33 cellular contexts compared by ENCODE assay signal in the genomic region with DNA sequence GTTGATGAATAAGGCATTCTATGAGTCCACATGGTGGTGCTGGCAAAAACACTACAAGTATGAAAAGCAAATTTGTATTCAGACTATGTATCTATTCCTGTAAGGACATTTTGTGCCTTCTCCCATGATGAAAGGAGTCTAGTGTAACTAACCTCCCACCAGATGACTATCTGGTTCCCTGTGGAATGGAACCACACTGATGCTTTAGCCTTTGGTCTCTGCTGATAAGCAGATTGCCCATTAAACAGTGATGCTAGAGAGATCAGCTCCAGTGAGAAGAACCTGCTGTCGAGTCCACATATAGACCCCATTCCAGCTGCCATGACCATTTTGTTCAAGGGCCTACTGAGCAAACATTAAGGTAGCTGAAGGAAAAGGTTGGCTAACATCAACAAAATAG.
"Had no signal": no experiment of that assay in that cellular context is flagged by ENCODE, and none has a peak within 500 bp of the region (broad histone marks: within the 10 kb centered on the region; RNA-seq: fewer than 3 reads in every experiment).

No MANE protein-coding gene starts in this region.

- H3K27me3 Mint-ChIP-seq: activated B cell treated with CpG ODN at 0.5 μM for 24 hours; activated CD4-positive, alpha-beta memory T cell treated with anti-CD3 and anti-CD28 coated beads for 36 hours; activated naive CD4-positive, alpha-beta T cell treated with anti-CD3 and anti-CD28 coated beads, Interleukin-2, amount 10 ng/mL, durations not matched to agents 7 days and 5 days; effector memory CD8-positive, alpha-beta T cell had no signal

- H3K27me3 ChIP-seq: body of pancreas, esophagus muscularis mucosa, foreskin keratinocyte, gastrocnemius medialis, heart left ventricle had no signal

- H3K27ac Mint-ChIP-seq: activated B cell treated with CpG ODN at 0.5 μM for 24 hours; activated CD4-positive, alpha-beta memory T cell treated with anti-CD3 and anti-CD28 coated beads for 36 hours; activated CD8-positive, alpha-beta memory T cell treated with anti-CD3 and anti-CD28 coated beads, Interleukin-2, amount 10 ng/mL, durations not matched to agents 7 days and 5 days; activated CD8-positive, alpha-beta T cell treated with anti-CD3 and anti-CD28 coated beads, Interleukin-2, amount 10 ng/mL, durations not matched to agents 7 days and 5 days; activated naive CD4-positive, alpha-beta T cell treated with anti-CD3 and anti-CD28 coated beads, Interleukin-2, amount 10 ng/mL, durations not matched to agents 7 days and 5 days; activated naive CD4-positive, alpha-beta T cell treated with anti-CD3 and anti-CD28 coated beads, Interleukin-2, amount 50 U/mL, for 72 hours; activated naive CD8-positive, alpha-beta T cell treated with anti-CD3 and anti-CD28 coated beads, Interleukin-2, amount 10 ng/mL, durations not matched to agents 7 days and 5 days; activated T-helper 1 cell treated with anti-CD3 and anti-CD28 coated beads, Interleukin-12 subunit alpha, Interleukin-12 subunit beta, Interleukin-2, Interleukin-4 antibody, amounts not matched to agents 30 ng/mL and 10 ng/mL and 1 ng/mL, durations not matched to agents 14 hours and 24 hours and 36 hours; activated T-helper 2 cell treated with anti-CD3 and anti-CD28 coated beads, Interferon-gamma antibody, Interleukin-2, Interleukin-4, amounts not matched to agents 10 μg/mL and 5 μg/mL and 100 μg/mL, durations not matched to agents 14 hours and 24 hours and 36 hours; effector memory CD8-positive, alpha-beta T cell; T-helper 1 cell treated with Interleukin-12 subunit alpha and Interleukin-12 subunit beta and Interleukin-4 antibody, amounts not matched to agents 30 μg/mL and 1 μg/mL, for 36 hours; T-helper 2 cell treated with Interferon-gamma antibody and Interleukin-4, amounts not matched to agents 5 μg/mL and 100 μg/mL, for 36 hours had no signal

- H3K36me3 ChIP-seq: esophagus muscularis mucosa, gastrocnemius medialis, heart left ventricle, WERI-Rb-1 had no signal

- FAIRE-seq: colon had no signal

- H3K9me3 Mint-ChIP-seq: activated B cell treated with CpG ODN at 0.5 μM for 24 hours; activated CD4-positive, alpha-beta memory T cell treated with anti-CD3 and anti-CD28 coated beads for 36 hours; activated naive CD4-positive, alpha-beta T cell treated with anti-CD3 and anti-CD28 coated beads, Interleukin-2, amount 10 ng/mL, durations not matched to agents 7 days and 5 days; activated naive CD4-positive, alpha-beta T cell treated with anti-CD3 and anti-CD28 coated beads, Interleukin-2, amount 50 U/mL, for 72 hours; activated naive CD8-positive, alpha-beta T cell treated with anti-CD3 and anti-CD28 coated beads, Interleukin-2, amount 10 ng/mL, durations not matched to agents 7 days and 5 days; activated T-helper 1 cell treated with anti-CD3 and anti-CD28 coated beads, Interleukin-12 subunit alpha, Interleukin-12 subunit beta, Interleukin-2, Interleukin-4 antibody, amounts not matched to agents 30 ng/mL and 10 ng/mL and 1 ng/mL, durations not matched to agents 14 hours and 24 hours and 36 hours; activated T-helper 2 cell treated with anti-CD3 and anti-CD28 coated beads, Interferon-gamma antibody, Interleukin-2, Interleukin-4, amounts not matched to agents 10 μg/mL and 5 μg/mL and 100 μg/mL, durations not matched to agents 14 hours and 24 hours and 36 hours; effector memory CD8-positive, alpha-beta T cell; T-helper 1 cell treated with Interleukin-12 subunit alpha and Interleukin-12 subunit beta and Interleukin-4 antibody, amounts not matched to agents 30 μg/mL and 1 μg/mL, for 36 hours; T-helper 2 cell treated with Interferon-gamma antibody and Interleukin-4, amounts not matched to agents 5 μg/mL and 100 μg/mL, for 36 hours had no signal

- DNase-seq: activated B cell treated with CpG ODN at 0.5 μM for 24 hours; activated CD4-positive, alpha-beta memory T cell treated with anti-CD3 and anti-CD28 coated beads for 36 hours; activated CD4-positive, alpha-beta T cell treated with anti-CD3 and anti-CD28 coated beads for 48 hours; activated CD8-positive, alpha-beta memory T cell treated with anti-CD3 and anti-CD28 coated beads, Interleukin-2, amount 10 ng/mL, durations not matched to agents 7 days and 5 days; activated CD8-positive, alpha-beta memory T cell treated with anti-CD3 and anti-CD28 coated beads, Interleukin-2, amount 50 U/mL, for 4 hours; activated CD8-positive, alpha-beta T cell treated with anti-CD3 and anti-CD28 coated beads, Interleukin-2, amount 10 ng/mL, durations not matched to agents 7 days and 5 days; activated effector memory CD4-positive, alpha-beta T cell treated with anti-CD3 and anti-CD28 coated beads, Interleukin-2, amount 50 U/mL, for 16 hours; activated naive CD4-positive, alpha-beta T cell treated with anti-CD3 and anti-CD28 coated beads, Interleukin-2, amount 10 ng/mL, durations not matched to agents 7 days and 5 days; activated naive CD8-positive, alpha-beta T cell treated with anti-CD3 and anti-CD28 coated beads, Interleukin-2, amount 10 ng/mL, durations not matched to agents 7 days and 5 days; activated T-cell treated with anti-CD3 and anti-CD28 coated beads, Interleukin-2, amount 50 U/mL, for 1 hour; activated T-cell treated with anti-CD3 and anti-CD28 coated beads, Interleukin-2, amount 50 U/mL, for 48 hours; amniotic stem cell; anterior cingulate cortex; body of pancreas; caudate nucleus; cortex of kidney; dermis blood vessel endothelial cell; effector CD4-positive, alpha-beta T cell; effector memory CD8-positive, alpha-beta T cell; erythroblast; foreskin keratinocyte; gastrocnemius medialis; glutamatergic neuron; heart left ventricle; T1000; WERI-Rb-1 had no signal

- H3K27ac ChIP-seq: body of pancreas, esophagus muscularis mucosa, foreskin keratinocyte, gastrocnemius medialis, heart left ventricle, WERI-Rb-1 had no signal

- H3K4me1 Mint-ChIP-seq: activated B cell treated with CpG ODN at 0.5 μM for 24 hours; activated CD8-positive, alpha-beta memory T cell treated with anti-CD3 and anti-CD28 coated beads, Interleukin-2, amount 10 ng/mL, durations not matched to agents 7 days and 5 days had no signal

- H3K4me3 ChIP-seq: body of pancreas, esophagus muscularis mucosa, gastrocnemius medialis, heart left ventricle had no signal

- H3K36me3 Mint-ChIP-seq: activated CD4-positive, alpha-beta memory T cell treated with anti-CD3 and anti-CD28 coated beads for 36 hours; activated CD8-positive, alpha-beta memory T cell treated with anti-CD3 and anti-CD28 coated beads, Interleukin-2, amount 10 ng/mL, durations not matched to agents 7 days and 5 days; activated naive CD4-positive, alpha-beta T cell treated with anti-CD3 and anti-CD28 coated beads, Interleukin-2, amount 10 ng/mL, durations not matched to agents 7 days and 5 days; activated naive CD4-positive, alpha-beta T cell treated with anti-CD3 and anti-CD28 coated beads, Interleukin-2, amount 50 U/mL, for 72 hours; activated naive CD8-positive, alpha-beta T cell treated with anti-CD3 and anti-CD28 coated beads, Interleukin-2, amount 10 ng/mL, durations not matched to agents 7 days and 5 days had no signal

- H3K4me3 Mint-ChIP-seq: activated B cell treated with CpG ODN at 0.5 μM for 24 hours; activated CD4-positive, alpha-beta memory T cell treated with anti-CD3 and anti-CD28 coated beads for 36 hours; activated CD8-positive, alpha-beta memory T cell treated with anti-CD3 and anti-CD28 coated beads, Interleukin-2, amount 10 ng/mL, durations not matched to agents 7 days and 5 days; activated CD8-positive, alpha-beta T cell treated with anti-CD3 and anti-CD28 coated beads, Interleukin-2, amount 10 ng/mL, durations not matched to agents 7 days and 5 days; activated naive CD4-positive, alpha-beta T cell treated with anti-CD3 and anti-CD28 coated beads, Interleukin-2, amount 10 ng/mL, durations not matched to agents 7 days and 5 days; activated naive CD8-positive, alpha-beta T cell treated with anti-CD3 and anti-CD28 coated beads, Interleukin-2, amount 10 ng/mL, durations not matched to agents 7 days and 5 days; activated T-helper 1 cell treated with anti-CD3 and anti-CD28 coated beads, Interleukin-12 subunit alpha, Interleukin-12 subunit beta, Interleukin-2, Interleukin-4 antibody, amounts not matched to agents 30 ng/mL and 10 ng/mL and 1 ng/mL, durations not matched to agents 14 hours and 24 hours and 36 hours; effector memory CD8-positive, alpha-beta T cell; T-helper 1 cell treated with Interleukin-12 subunit alpha and Interleukin-12 subunit beta and Interleukin-4 antibody, amounts not matched to agents 30 μg/mL and 1 μg/mL, for 36 hours; T-helper 2 cell treated with Interferon-gamma antibody and Interleukin-4, amounts not matched to agents 5 μg/mL and 100 μg/mL, for 36 hours had no signal

- H3K4me1 ChIP-seq: body of pancreas, foreskin keratinocyte, gastrocnemius medialis, heart left ventricle had no signal

- H3K9me3 ChIP-seq: body of pancreas, esophagus muscularis mucosa, gastrocnemius medialis, heart left ventricle had no signal
